ENCODE assay signal across 11 cellular contexts in the genomic region with DNA sequence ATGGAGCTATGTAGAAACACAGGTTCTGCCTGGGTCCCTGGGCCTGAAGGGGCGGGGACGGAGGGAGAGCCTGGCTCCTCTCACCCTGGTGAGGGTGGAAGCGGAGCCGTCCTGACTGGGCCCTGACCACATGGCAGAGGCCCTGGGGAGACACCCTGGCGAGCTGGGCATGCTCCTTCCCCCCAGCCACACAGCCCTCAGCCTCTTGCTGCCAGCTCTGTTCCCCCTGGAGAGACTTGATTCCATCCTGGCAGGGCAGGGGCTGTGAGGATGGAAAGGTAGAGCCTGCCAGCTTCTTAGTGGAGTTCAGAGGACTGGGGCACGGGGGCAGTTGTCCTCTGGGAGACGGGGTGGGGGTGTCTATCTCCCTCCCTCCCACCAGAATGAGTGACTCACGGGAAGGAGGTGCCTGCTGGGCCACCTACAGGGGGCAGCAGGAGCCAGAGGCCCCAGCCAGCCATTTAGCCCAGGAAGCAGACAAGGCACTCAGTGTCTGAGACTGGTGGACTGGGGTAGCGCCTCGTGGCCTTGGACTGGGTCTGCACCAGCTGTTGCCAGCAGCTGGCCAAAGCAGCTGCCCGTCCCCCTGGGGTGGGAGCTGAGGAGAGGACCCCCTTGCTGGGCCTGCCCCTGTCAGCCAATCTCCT. TPM values are rescaled to one million over a fixed set of nuclear protein-coding genes. Genes with fewer than 3 reads are reported as not detected.
DNase-seq lines count a peak whose midpoint lies in the region; ATAC-seq, FAIRE-seq and TF ChIP-seq lines count a peak whose summit lies in the region.
"Had no signal": no experiment of that assay in that cellular context is flagged by ENCODE, and none has a peak within 500 bp of the region (broad histone marks: within the 10 kb centered on the region; RNA-seq: fewer than 3 reads in every experiment).

No MANE protein-coding gene starts in this region.

- no peak overlapping the region for H3K27ac ChIP-seq in GM23248

- no peaks in the 10 kb centered on the region for H3K4me1 ChIP-seq in GM23248 (ENCODE audit: insufficient read depth)

- H3K4me3 ChIP-seq in GM23248 = no peak overlapping the region

- H3K27me3 ChIP-seq in GM23248 (replicated peaks; ENCODE audit: insufficient read depth) = peaks cover 17% of the 10 kb centered on the region; the same call in 1 of the 2 replicates

- H3K4me2 ChIP-seq in GM23248 (ENCODE audit: unreplicated experiment) = no peak overlapping the region

- TF ChIP-seq CTCF in D721Med (IDR thresholded peaks at IDR 0.05; ENCODE audit: insufficient read depth, missing control alignments) = peak; percentile 1

- 57 to 62% methylated on average over 9 to 11 of the region's 11 CpGs for WGBS in GM23248 (ENCODE audit: low coverage in 1 of 2, low lambda C conversion rate in 2 of 2, missing lambda C conversion rate in 2 of 2), 2 experiments

- H4K20me1 ChIP-seq in GM23248 (ENCODE audit: insufficient read depth) = no peaks in the 10 kb centered on the region

- H3K79me2 ChIP-seq in GM23248 (ENCODE audit: insufficient read depth) = no peaks in the 10 kb centered on the region

- H3K36me3 ChIP-seq in GM23248 (ENCODE audit: low read depth) = no peaks in the 10 kb centered on the region

- ATAC-seq in GM19467 (IDR thresholded peaks at IDR 0.05; ENCODE audit: unreplicated experiment) (no peak), left lobe of liver (no peak), GM21825 (IDR thresholded peaks at IDR 0.05; ENCODE audit: unreplicated experiment) (no peak)
- ATAC-seq: esophagus mucosa had no signal

- FAIRE-seq in D721Med (lab: Jason Lieb, UNC) = no peak

- H3K9me2 ChIP-seq in GM23248 (ENCODE audit: insufficient read depth) = no peaks in the 10 kb centered on the region

- no peaks in the 10 kb centered on the region for H3F3A ChIP-seq in GM23248 (ENCODE audit: insufficient read depth)

- no peak overlapping the region for H2AFZ ChIP-seq in GM23248

- in situ Hi-C loops in GM23248 (cut with MboI) = no loop called here

- no peaks in the 10 kb centered on the region for H3K9me3 ChIP-seq in GM23248 (ENCODE audit: low read depth)

- no peak for DNase-seq in D721Med (ENCODE audit: insufficient read length, low spot score)
- DNase-seq in GM23248 = peak; percentile 16
- peak; percentile 28 for DNase-seq in RPMI8226
- DNase-seq in iris pigment epithelial cell (ENCODE audit: low read depth) = peak; percentile 11
- DNase-seq in NCI-H1092 (lab: John Stamatoyannopoulos, UW) = no peak
- DNase-seq in left lobe of liver (ENCODE audit: low spot score) = no peak
- DNase-seq: NCI-H446, T1000 had no signal

- no peak overlapping the region for H3K9ac ChIP-seq in GM23248

RNA-seq across cellular contexts. Expression of gene RNF17, which starts 22.8 kb away (rescaled TPM):
- not detected in 2 replicates for total RNA-seq in GM23248 (2014; rRNA removed; shearing (Covaris generic))
- polyA plus RNA-seq in GM23248 (2016; fragmentation: Nextera tagmentation; extraction: Ambion mirVana) = not detected in 2 replicates
- 0.33 TPM for total RNA-seq in left lobe of liver
- total RNA-seq: esophagus mucosa had no signal

Comparison
In these comparisons a context has a peak if more than half of its experiments do, and no peak if none do; other contexts are left out.
1. DNase-seq: peak in GM23248 (single experiment), RPMI8226 (single experiment) and iris pigment epithelial cell (single experiment); none in D721Med (single experiment), NCI-H1092 (single experiment) and left lobe of liver (single experiment).